21 cellular contexts compared by ENCODE assay signal in genomic region chr2:211141646-211142045, GRCh38.
"Had no signal": no experiment of that assay in that cellular context is flagged by ENCODE, and none has a peak within 500 bp of the region (broad histone marks: within the 10 kb centered on the region; RNA-seq: fewer than 3 reads in every experiment).

No MANE protein-coding gene starts in this region.

- H3K4me3 ChIP-seq: heart right ventricle, neural progenitor cell, psoas muscle, sigmoid colon, skin epidermis, thoracic aorta, transverse colon, vagina had no signal

- H3K4me1 ChIP-seq: foreskin keratinocyte, heart right ventricle, neural progenitor cell, psoas muscle, sigmoid colon, transverse colon, vagina had no signal

- H3K27ac ChIP-seq: foreskin keratinocyte, heart right ventricle, neural progenitor cell, psoas muscle, sigmoid colon, skin epidermis, thoracic aorta, transverse colon, vagina had no signal

- H3K9me3 ChIP-seq: heart right ventricle, psoas muscle, sigmoid colon, thoracic aorta, transverse colon, vagina had no signal

- H3K4me2 ChIP-seq: neural progenitor cell had no signal

- H3K27me3 ChIP-seq: foreskin keratinocyte, heart right ventricle, neural progenitor cell, sigmoid colon, transverse colon, vagina had no signal

- H3K36me3 ChIP-seq: heart right ventricle, neural progenitor cell, sigmoid colon, thoracic aorta, transverse colon, vagina had no signal

- H2AFZ ChIP-seq: neural progenitor cell had no signal

- FAIRE-seq: keratinocyte had no signal

- DNase-seq: cortex of kidney; effector memory CD8-positive, alpha-beta T cell; foreskin keratinocyte; glutamatergic neuron; heart right ventricle; hippocampal formation; mesenchymal stem cell; naive thymus-derived CD4-positive, alpha-beta T cell; posterior cingulate gyrus; psoas muscle; right cardiac atrium; sigmoid colon; stimulated activated CD4-positive, alpha-beta T cell treated with anti-CD3 and anti-CD28 coated beads, Interleukin-15, amount 100 ng/mL, for 24 hours; stimulated activated CD4-positive, alpha-beta T cell treated with anti-CD3 and anti-CD28 coated beads, Interleukin-2, amount 100 ng/mL, for 48 hours; stimulated activated naive B cell treated with anti-CD40 and anti-IgM and Interleukin-4, amounts not matched to agents 10 μg/mL and 1 μg/mL and 100 μg/mL, for 72 hours; transverse colon had no signal

- H3K9ac ChIP-seq: neural progenitor cell had no signal
